14 cellular contexts compared by ENCODE assay signal in the genomic region with DNA sequence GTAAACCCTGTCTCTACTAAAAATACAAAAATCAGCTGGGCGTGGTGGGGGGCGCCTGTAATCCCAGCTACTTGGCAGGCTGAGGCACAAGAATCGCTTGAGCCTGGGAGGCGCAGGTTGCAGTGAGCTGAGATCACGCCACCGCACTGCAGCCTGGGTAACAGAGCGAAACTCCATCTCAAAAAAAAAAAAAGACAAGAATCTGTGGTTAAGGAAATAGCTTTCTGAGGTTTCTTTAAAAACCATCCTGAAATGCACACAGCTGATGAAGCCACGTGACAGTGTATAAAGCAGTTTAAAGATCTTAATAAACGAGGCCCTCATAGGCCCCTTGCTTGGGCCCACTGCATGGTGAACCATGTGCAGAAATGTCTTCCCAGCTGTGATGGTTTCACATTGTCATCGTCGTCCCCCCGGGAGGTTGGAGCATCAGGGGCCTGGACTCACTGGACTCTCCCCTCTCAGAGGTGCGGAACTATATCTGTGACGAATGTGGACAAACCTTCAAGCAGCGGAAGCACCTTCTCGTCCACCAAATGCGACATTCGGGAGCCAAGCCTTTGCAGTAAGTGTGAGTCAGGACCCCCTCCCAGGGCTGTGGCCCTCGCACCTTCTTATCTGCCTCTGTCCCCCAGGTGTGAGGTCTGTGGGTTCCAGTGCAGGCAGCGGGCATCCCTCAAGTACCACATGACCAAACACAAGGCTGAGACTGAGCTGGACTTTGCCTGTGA. TPM values are rescaled to one million over a fixed set of nuclear protein-coding genes. Genes with fewer than 3 reads are reported as not detected.
A peak's percentile ranks its signal among the peaks of the same experiment; 100 is the strongest.
DNase-seq lines count a peak whose midpoint lies in the region; ATAC-seq and TF ChIP-seq lines count a peak whose summit lies in the region.
"Had no signal": no experiment of that assay in that cellular context is flagged by ENCODE, and none has a peak within 500 bp of the region (broad histone marks: within the 10 kb centered on the region; RNA-seq: fewer than 3 reads in every experiment).

No MANE protein-coding gene starts in this region.

- DNase-seq in stimulated activated CD4-positive, alpha-beta T cell treated with anti-CD3 and anti-CD28 coated beads, Interleukin-12 subunit alpha, Interleukin-12 subunit beta, amount 100 ng/mL, for 4 hours: peak; percentile 41
- DNase-seq in stimulated activated CD4-positive, alpha-beta T cell treated with anti-CD3 and anti-CD28 coated beads, Interleukin-4, amount 100 ng/mL, for 4 hours: no peak
- peak; percentile 65 for DNase-seq in activated CD4-positive, alpha-beta memory T cell treated with anti-CD3 and anti-CD28 coated beads for 36 hours
- peak; percentile 82 for DNase-seq in central memory CD4-positive, alpha-beta T cell
- peak; percentile 31 to 79 (median 59) for DNase-seq in stimulated activated naive CD4-positive, alpha-beta T cell (lab: John Stamatoyannopoulos, UW)
- DNase-seq in upper lobe of left lung: no peak
- DNase-seq in DMS153 treated with DMSO at 0.1 percent for 48 hours (lab: John Stamatoyannopoulos, UW; ENCODE audit: unreplicated experiment): no peak
- DNase-seq: EL, HFFc6, kidney, NCI-H2029, uterus had no signal

- H3K36me3 Mint-ChIP-seq in activated CD4-positive, alpha-beta memory T cell treated with anti-CD3 and anti-CD28 coated beads for 36 hours: peaks cover 66% of the 10 kb centered on the region

- no peaks in the 10 kb centered on the region for H3K4me1 ChIP-seq in upper lobe of left lung
- H3K4me1 ChIP-seq: neural progenitor cell, uterus had no signal

- no peak for TF ChIP-seq POLR2A in upper lobe of left lung (IDR thresholded peaks at IDR 0.05)

- CTCF ChIA-PET in activated CD4-positive, alpha-beta memory T cell treated with anti-CD3 and anti-CD28 coated beads for 36 hours (lab: Charles Lee): interaction anchor here (1.3 to 1.9 kb wide), 3 partner anchors 32 to 123 kb away, joined by 6 to 11 read pairs (median 8); no protein-coding TSS in a partner anchor

- H3K27ac Mint-ChIP-seq in activated CD4-positive, alpha-beta memory T cell treated with anti-CD3 and anti-CD28 coated beads for 36 hours: peak overlapping the region; percentile 45
- H3K27ac Mint-ChIP-seq: HFFc6, neural progenitor cell had no signal

- TF ChIP-seq EP300 in upper lobe of left lung (IDR thresholded peaks at IDR 0.05): no peak

- H3K9me3 Mint-ChIP-seq in activated CD4-positive, alpha-beta memory T cell treated with anti-CD3 and anti-CD28 coated beads for 36 hours: no peaks in the 10 kb centered on the region
- H3K9me3 Mint-ChIP-seq: HFFc6, neural progenitor cell had no signal

- peaks cover 53 to 90% (median 84%) of the 10 kb centered on the region in 4 donors for H3K36me3 ChIP-seq in upper lobe of left lung
- H3K36me3 ChIP-seq: neural progenitor cell, uterus had no signal

- peak overlapping the region; percentile 32 for H3K4me3 Mint-ChIP-seq in activated CD4-positive, alpha-beta memory T cell treated with anti-CD3 and anti-CD28 coated beads for 36 hours
- H3K4me3 Mint-ChIP-seq: HFFc6, neural progenitor cell had no signal

- H3K4me1 Mint-ChIP-seq in activated CD4-positive, alpha-beta memory T cell treated with anti-CD3 and anti-CD28 coated beads for 36 hours (ENCODE audit: low read depth): peaks cover 20% of the 10 kb centered on the region
- H3K4me1 Mint-ChIP-seq: neural progenitor cell had no signal

- no peak for TF ChIP-seq CTCF in upper lobe of left lung (IDR thresholded peaks at IDR 0.05)

- POLR2A ChIA-PET in activated CD4-positive, alpha-beta memory T cell treated with anti-CD3 and anti-CD28 coated beads for 36 hours (lab: Charles Lee): interaction anchor here (0.6 to 1.2 kb wide), 3 partner anchors 13 to 106 kb away, joined by 3 to 5 read pairs (median 3); no protein-coding TSS in a partner anchor

- intact Hi-C loops in activated CD4-positive, alpha-beta memory T cell treated with anti-CD3 and anti-CD28 coated beads for 36 hours (cut with micrococcal nuclease): loop anchor here (2.0 to 5.0 kb wide), 2 partner anchors 15 to 35 kb away; a partner anchor contains a TSS

- H3K27me3 Mint-ChIP-seq in activated CD4-positive, alpha-beta memory T cell treated with anti-CD3 and anti-CD28 coated beads for 36 hours: no peaks in the 10 kb centered on the region

- ATAC-seq in HG03045 (IDR thresholded peaks at IDR 0.05; ENCODE audit: unreplicated experiment) (no peak), upper lobe of left lung (ENCODE audit: low FRiP score in 2 of 2) (no peak)

- no peaks in the 10 kb centered on the region for H3K9me3 ChIP-seq in upper lobe of left lung
- H3K9me3 ChIP-seq: uterus had no signal

- WGBS in upper lobe of left lung, 2 donors: 87 to 90% methylated on average over 19 to 20 of the region's 20 CpGs

- no peak overlapping the region for H3K4me3 ChIP-seq in upper lobe of left lung
- H3K4me3 ChIP-seq: neural progenitor cell, uterus had no signal

- no peaks in the 10 kb centered on the region for H3K27me3 ChIP-seq in upper lobe of left lung
- H3K27me3 ChIP-seq: neural progenitor cell, uterus had no signal

- no peak overlapping the region for H3K27ac ChIP-seq in upper lobe of left lung
- H3K27ac ChIP-seq: neural progenitor cell, uterus had no signal

RNA-seq across cellular contexts. Expression of a gene that starts 16.2 kb away (rescaled TPM):
- 10 to 100 TPM; 22.1 to 25.6 TPM for total RNA-seq in activated CD4-positive, alpha-beta memory T cell treated with anti-CD3 and anti-CD28 coated beads for 36 hours
- total RNA-seq in upper lobe of left lung: 100 to 1,000 TPM in 1 of 6 donors, 10 to 100 TPM in 5; 28.6 to 172 (median 39.0) TPM

RNA-seq across cellular contexts. Expression of a gene that starts 16.8 kb away (rescaled TPM):
- total RNA-seq in activated CD4-positive, alpha-beta memory T cell treated with anti-CD3 and anti-CD28 coated beads for 36 hours: 1 to 10 TPM; 2.9 to 3.2 TPM
- 10 to 100 TPM in 5 of 6 donors, 1 to 10 TPM in 1; 7.4 to 45.1 (median 20.2) TPM for total RNA-seq in upper lobe of left lung

RNA-seq across cellular contexts. Expression of a gene that starts 36.0 kb away (rescaled TPM):
- 1 to 10 TPM; 6.8 to 7.6 TPM for total RNA-seq in activated CD4-positive, alpha-beta memory T cell treated with anti-CD3 and anti-CD28 coated beads for 36 hours
- 10 to 100 TPM; 11.5 to 49.3 (median 26.5) TPM for total RNA-seq in upper lobe of left lung

RNA-seq across cellular contexts. Expression of a gene that starts 51.0 kb away (rescaled TPM):
- total RNA-seq in activated CD4-positive, alpha-beta memory T cell treated with anti-CD3 and anti-CD28 coated beads for 36 hours: 10 to 100 TPM; 90.0 to 92.4 TPM
- total RNA-seq in upper lobe of left lung: 100 to 1,000 TPM in 2 of 6 donors, 10 to 100 TPM in 4; 38.4 to 197 (median 85.3) TPM

Comparison
In these comparisons a context has a peak if more than half of its experiments do, and no peak if none do; other contexts are left out.
1. DNase-seq: peak in stimulated activated CD4-positive, alpha-beta T cell treated with anti-CD3 and anti-CD28 coated beads, Interleukin-12 subunit alpha, Interleukin-12 subunit beta, amount 100 ng/mL, for 4 hours (single experiment), activated CD4-positive, alpha-beta memory T cell treated with anti-CD3 and anti-CD28 coated beads for 36 hours (single experiment), central memory CD4-positive, alpha-beta T cell (single experiment) and stimulated activated naive CD4-positive, alpha-beta T cell (6 of 6); none in stimulated activated CD4-positive, alpha-beta T cell treated with anti-CD3 and anti-CD28 coated beads, Interleukin-4, amount 100 ng/mL, for 4 hours (0 of 2), upper lobe of left lung (0 of 2) and DMS153 treated with DMSO at 0.1 percent for 48 hours (single experiment).